9 cellular contexts compared by ENCODE assay signal in the genomic region with DNA sequence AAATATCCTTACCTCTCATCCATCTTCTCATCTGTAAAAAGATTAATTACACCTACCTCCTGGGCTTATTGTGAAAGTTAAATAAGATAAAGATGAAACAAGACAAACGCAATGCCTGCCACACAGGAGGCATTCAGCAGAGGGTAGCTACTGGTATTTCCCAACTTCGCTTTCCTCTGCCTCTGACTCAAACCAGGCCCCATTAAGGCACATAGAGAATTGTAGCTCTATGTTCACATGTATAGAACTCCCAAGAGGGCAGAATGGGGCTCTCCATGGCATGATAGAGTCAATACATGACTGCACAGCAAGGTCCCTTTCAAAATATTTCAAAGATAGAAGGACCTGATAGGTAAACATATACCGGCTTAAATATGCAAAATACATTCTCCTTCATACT. TPM values are rescaled to one million over a fixed set of nuclear protein-coding genes. Genes with fewer than 3 reads are reported as not detected.
DNase-seq lines count a peak whose midpoint lies in the region; ATAC-seq and TF ChIP-seq lines count a peak whose summit lies in the region.
"Had no signal": no experiment of that assay in that cellular context is flagged by ENCODE, and none has a peak within 500 bp of the region (broad histone marks: within the 10 kb centered on the region; RNA-seq: fewer than 3 reads in every experiment).

No MANE protein-coding gene starts in this region.

- no peaks in the 10 kb centered on the region for H3K9me3 Mint-ChIP-seq in activated naive CD4-positive, alpha-beta T cell treated with anti-CD3 and anti-CD28 coated beads, Interleukin-2, amount 10 ng/mL, durations not matched to agents 7 days and 5 days
- H3K9me3 Mint-ChIP-seq in nephron progenitor cell, result no peaks in the 10 kb centered on the region

- H3K27me3 Mint-ChIP-seq in activated naive CD4-positive, alpha-beta T cell treated with anti-CD3 and anti-CD28 coated beads, Interleukin-2, amount 10 ng/mL, durations not matched to agents 7 days and 5 days, result no peaks in the 10 kb centered on the region
- peaks cover 62% of the 10 kb centered on the region for H3K27me3 Mint-ChIP-seq in nephron progenitor cell (ENCODE audit: low read depth, poor library complexity)

- CTCF ChIA-PET in activated naive CD4-positive, alpha-beta T cell treated with anti-CD3 and anti-CD28 coated beads, Interleukin-2, amount 10 ng/mL, durations not matched to agents 7 days and 5 days (lab: Charles Lee), result interaction anchor here (0.7 to 5.1 kb wide), 7 partner anchors 8 to 354 kb away, joined by 3 to 50 read pairs (median 4); no protein-coding TSS in a partner anchor

- no peak for TF ChIP-seq CTCF in nephron progenitor cell (IDR thresholded peaks at IDR 0.05)

- peak overlapping the region; percentile 84 for H3K4me3 Mint-ChIP-seq in activated naive CD4-positive, alpha-beta T cell treated with anti-CD3 and anti-CD28 coated beads, Interleukin-2, amount 10 ng/mL, durations not matched to agents 7 days and 5 days
- peak overlapping the region; percentile 75 for H3K4me3 Mint-ChIP-seq in nephron progenitor cell

- H3K36me3 Mint-ChIP-seq in activated naive CD4-positive, alpha-beta T cell treated with anti-CD3 and anti-CD28 coated beads, Interleukin-2, amount 10 ng/mL, durations not matched to agents 7 days and 5 days, result peaks cover 14% of the 10 kb centered on the region
- H3K36me3 Mint-ChIP-seq in nephron progenitor cell (ENCODE audit: low read depth), result no peaks in the 10 kb centered on the region

- ATAC-seq in GM18505 (IDR thresholded peaks at IDR 0.05; ENCODE audit: unreplicated experiment), result no peak
- ATAC-seq in HG03159 (IDR thresholded peaks at IDR 0.05; ENCODE audit: unreplicated experiment), result peak; percentile 28

- peak overlapping the region; percentile 91 for H3K27ac Mint-ChIP-seq in activated naive CD4-positive, alpha-beta T cell treated with anti-CD3 and anti-CD28 coated beads, Interleukin-2, amount 10 ng/mL, durations not matched to agents 7 days and 5 days
- H3K27ac Mint-ChIP-seq in nephron progenitor cell, result no peak overlapping the region

- DNase-seq in activated naive CD4-positive, alpha-beta T cell treated with anti-CD3 and anti-CD28 coated beads, Interleukin-2, amount 10 ng/mL, durations not matched to agents 7 days and 5 days, result no peak
- DNase-seq in nephron progenitor cell (no peak), mucosa of gallbladder (ENCODE audit: low spot score) (no peak), DMS79 treated with DMSO at 0.1 percent for 48 hours (lab: John Stamatoyannopoulos, UW) (no peak), NCI-H748 treated with DMSO at 0.1 percent for 48 hours (lab: John Stamatoyannopoulos, UW) (no peak), amygdala (lab: John Stamatoyannopoulos, UW) (no peak)

- TF ChIP-seq POLR2A in GM18505 (IDR thresholded peaks at IDR 0.05; ENCODE audit: borderline replicate concordance, extremely low read depth, insufficient read depth, insufficient read length), result peak; percentile 38

- H3K4me1 Mint-ChIP-seq in activated naive CD4-positive, alpha-beta T cell treated with anti-CD3 and anti-CD28 coated beads, Interleukin-2, amount 10 ng/mL, durations not matched to agents 7 days and 5 days, result peaks cover 66% of the 10 kb centered on the region
- peaks cover 15% of the 10 kb centered on the region for H3K4me1 Mint-ChIP-seq in nephron progenitor cell

RNA-seq across cellular contexts. Expression of gene LYSMD2, which starts 1.4 kb away (rescaled TPM):
- total RNA-seq in mucosa of gallbladder, result 18.2 TPM

RNA-seq across cellular contexts. Expression of gene TMOD2, which starts 15.3 kb away (rescaled TPM):
- total RNA-seq in mucosa of gallbladder, result 14.0 TPM

RNA-seq across cellular contexts. Expression of gene SCG3, which starts 54.8 kb away (rescaled TPM):
- 0.40 TPM for total RNA-seq in mucosa of gallbladder
- total RNA-seq: subcutaneous adipose tissue had no signal
